Comparison of ENCODE assay signal across 9 cellular contexts in genomic region chr2:206698811-206699210, GRCh38. TPM values are rescaled to one million over a fixed set of nuclear protein-coding genes. Genes with fewer than 3 reads are reported as not detected.
"Had no signal": no experiment of that assay in that cellular context is flagged by ENCODE, and none has a peak within 500 bp of the region (broad histone marks: within the 10 kb centered on the region; RNA-seq: fewer than 3 reads in every experiment).

No MANE protein-coding gene starts in this region.

- DNase-seq: GM23248, GOT3, H7, HFFc6 had no signal

- H3K4me3 Mint-ChIP-seq: HFFc6, IgD-negative memory B cell had no signal

- ATAC-seq: HCT116, HepG2 had no signal

- H3K9me3 Mint-ChIP-seq: HFFc6, IgD-negative memory B cell had no signal

- H3K27ac Mint-ChIP-seq: HFFc6, IgD-negative memory B cell had no signal

- H3K36me3 Mint-ChIP-seq: IgD-negative memory B cell had no signal

RNA-seq across cellular contexts. Expression of gene DYTN, which starts 19.4 kb away (rescaled TPM):
- total RNA-seq: GM23248, H4, H7, HepG2, HFFc6, HT1080 had no signal

RNA-seq across cellular contexts. Expression of gene FAM237A, which starts 56.5 kb away (rescaled TPM):
- total RNA-seq: GM23248, H4, H7, HepG2, HFFc6, HT1080 had no signal
